1 cellular context compared by ENCODE assay signal in the genomic region with DNA sequence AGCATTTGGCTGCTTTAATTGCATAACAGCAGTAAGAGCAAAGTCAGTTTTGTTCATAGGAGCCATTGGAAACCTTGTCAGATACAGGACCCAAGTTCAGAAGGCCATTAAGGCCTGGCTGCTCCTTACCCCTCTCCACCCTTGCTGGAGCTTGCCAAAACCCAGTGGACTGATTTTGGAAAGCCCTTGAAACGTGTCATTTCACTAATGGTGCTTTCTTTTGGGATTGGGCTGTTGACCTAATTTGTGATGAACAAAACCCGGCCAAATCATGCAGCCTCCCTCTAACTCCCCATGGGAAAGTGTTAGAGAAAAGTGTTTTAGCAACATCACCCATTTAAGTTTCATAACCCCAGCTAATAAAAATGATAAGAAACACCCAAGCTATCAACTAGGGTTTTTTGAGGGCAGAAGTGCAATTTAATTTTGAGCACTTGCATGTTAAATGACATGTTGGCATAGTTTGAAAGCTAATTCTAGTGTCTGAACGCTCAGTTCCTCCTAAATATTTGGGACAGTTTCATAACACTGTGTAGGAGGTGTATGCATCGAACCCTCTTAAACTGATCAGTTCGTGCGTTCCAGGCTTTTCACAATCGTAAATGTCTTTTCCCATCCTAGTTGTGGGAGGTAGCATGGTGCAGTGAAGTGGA.
A peak's percentile ranks its signal among the peaks of the same experiment; 100 is the strongest.
TF ChIP-seq lines count a peak whose summit lies in the region.

No MANE protein-coding gene starts in this region.

TF ChIP-seq in H1, 55 proteins besides CTCF, POLR2A, EP300 and RAD21:
- peak; percentile 31; the same call in 1 of the 2 replicates for TF ChIP-seq POLR2AphosphoS5 (IDR thresholded peaks at IDR 0.05; ENCODE audit: low read depth, low read length)
